8 cellular contexts compared by ENCODE assay signal in the genomic region with DNA sequence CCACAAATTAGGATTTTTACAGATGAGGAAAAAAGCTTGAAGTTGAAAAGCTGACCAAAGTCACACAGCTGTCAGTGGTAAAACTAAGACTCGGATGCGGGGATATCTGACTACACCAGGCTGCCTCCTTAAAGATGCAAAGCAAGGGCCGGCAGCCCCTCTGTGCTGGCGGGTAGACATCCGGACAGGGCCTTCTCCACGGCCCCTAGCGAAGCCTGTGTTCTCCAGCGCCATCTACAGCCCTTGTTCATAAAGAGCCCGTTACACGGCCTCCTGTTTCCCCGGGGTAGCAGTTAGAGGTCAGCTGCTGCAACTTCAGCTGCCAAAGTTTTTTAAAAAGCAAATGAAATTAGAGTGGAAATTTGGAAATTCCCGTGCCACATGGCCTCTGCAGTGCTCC.
DNase-seq lines count a peak whose midpoint lies in the region; ATAC-seq, FAIRE-seq and TF ChIP-seq lines count a peak whose summit lies in the region.

No MANE protein-coding gene starts in this region.

- peak; percentile 66 for TF ChIP-seq CTCF in DOHH2 (IDR thresholded peaks at IDR 0.05; ENCODE audit: low read depth, low read length, poor library complexity, severe bottlenecking)
- peak; percentile 78 for TF ChIP-seq CTCF in nephron progenitor cell (IDR thresholded peaks at IDR 0.05)

- TF ChIP-seq POLR2A in erythroblast (IDR thresholded peaks at IDR 0.05; ENCODE audit: low read length) = no peak

- no peaks in the 10 kb centered on the region for H3K4me1 ChIP-seq in DOHH2 (ENCODE audit: control insufficient read depth, low read length)

- no peak overlapping the region for H3K4me3 ChIP-seq in DOHH2 (ENCODE audit: low read length)

- no peaks in the 10 kb centered on the region for H3K79me2 ChIP-seq in DOHH2 (ENCODE audit: control insufficient read depth, low read length)

- DNase-seq in GM19239 (ENCODE audit: insufficient read length, low spot score) (peak; percentile 23), OCI-M1 (lab: John Stamatoyannopoulos, UW) (peak; percentile 65), erythroblast (lab: John Stamatoyannopoulos, UW) (peak; percentile 49), nephron progenitor cell (peak; percentile 75), NCI-H2196 treated with DMSO at 0.1 percent for 48 hours (lab: John Stamatoyannopoulos, UW; ENCODE audit: unreplicated experiment) (no peak), KG1 (lab: John Stamatoyannopoulos, UW) (no peak)

- no peaks in the 10 kb centered on the region for H3K27me3 ChIP-seq in DOHH2 (ENCODE audit: control insufficient read depth, low read length)

- no peak for FAIRE-seq in GM19239 (lab: Jason Lieb, UNC)

- no peaks in the 10 kb centered on the region for H3K9me3 Mint-ChIP-seq in nephron progenitor cell

- no peaks in the 10 kb centered on the region for H3K9me2 ChIP-seq in DOHH2 (replicated peaks; ENCODE audit: control insufficient read depth, low read length)

- no peaks in the 10 kb centered on the region for H3K36me3 ChIP-seq in DOHH2 (ENCODE audit: control insufficient read depth, low read length)

- no peak overlapping the region for H3K4me2 ChIP-seq in DOHH2 (ENCODE audit: low read length)

- H3K9me3 ChIP-seq in DOHH2 (ENCODE audit: control insufficient read depth, insufficient read depth, low read length) = no peaks in the 10 kb centered on the region

- H4K20me1 ChIP-seq in DOHH2 (ENCODE audit: control insufficient read depth, insufficient read depth, low read depth, low read length) = no peaks in the 10 kb centered on the region

- peak; percentile 99 for ATAC-seq in HG03095 (IDR thresholded peaks at IDR 0.05; ENCODE audit: unreplicated experiment)

- H3K36me3 Mint-ChIP-seq in nephron progenitor cell (ENCODE audit: low read depth) = no peaks in the 10 kb centered on the region

- no peak overlapping the region for H3K27ac Mint-ChIP-seq in nephron progenitor cell

- peaks cover 10% of the 10 kb centered on the region for H3K4me1 Mint-ChIP-seq in nephron progenitor cell

- H3F3A ChIP-seq in DOHH2 (ENCODE audit: control insufficient read depth, insufficient read depth) = no peaks in the 10 kb centered on the region

- H3K4me3 Mint-ChIP-seq in nephron progenitor cell = no peak overlapping the region

- no peak overlapping the region for H3K27ac ChIP-seq in DOHH2 (ENCODE audit: low read depth, low read length)

- H3K27me3 Mint-ChIP-seq in nephron progenitor cell (ENCODE audit: low read depth, poor library complexity) = no peaks in the 10 kb centered on the region

Comparison
In these comparisons a context has a peak if more than half of its experiments do, and no peak if none do; other contexts are left out.
1. DNase-seq: peak in GM19239 (single experiment), OCI-M1 (single experiment), erythroblast (2 of 2) and nephron progenitor cell (single experiment); none in NCI-H2196 treated with DMSO at 0.1 percent for 48 hours (single experiment) and KG1 (single experiment).